ENCODE assay signal across 28 cellular contexts in genomic region chr1:212531267-212531666, GRCh38.
"Had no signal": no experiment of that assay in that cellular context is flagged by ENCODE, and none has a peak within 500 bp of the region (broad histone marks: within the 10 kb centered on the region; RNA-seq: fewer than 3 reads in every experiment).

No MANE protein-coding gene starts in this region.

- H3K4me3 ChIP-seq: ascending aorta, breast epithelium had no signal

- ATAC-seq: activated CD8-positive, alpha-beta memory T cell treated with anti-CD3 and anti-CD28 coated beads, Interleukin-2, amount 10 ng/mL, durations not matched to agents 7 days and 5 days; activated CD8-positive, alpha-beta T cell treated with anti-CD3 and anti-CD28 coated beads, Interleukin-2, amount 10 ng/mL, durations not matched to agents 7 days and 5 days; activated naive CD8-positive, alpha-beta T cell treated with anti-CD3 and anti-CD28 coated beads, Interleukin-2, amount 50 U/mL, for 24 hours had no signal

- H3K9me3 ChIP-seq: ascending aorta, breast epithelium had no signal

- H3K4me1 ChIP-seq: ascending aorta, breast epithelium had no signal

- DNase-seq: activated B cell treated with CpG ODN at 0.5 μM for 24 hours; activated CD4-positive, alpha-beta memory T cell treated with anti-CD3 and anti-CD28 coated beads, Interleukin-2, amount 10 ng/mL, durations not matched to agents 7 days and 5 days; activated CD4-positive, alpha-beta T cell treated with anti-CD3 and anti-CD28 coated beads for 48 hours; activated CD4-positive, alpha-beta T cell treated with anti-CD3 and anti-CD28 coated beads, Interleukin-2, amount 10 ng/mL, durations not matched to agents 7 days and 5 days; activated CD4-positive, alpha-beta T cell treated with anti-CD3 and anti-CD28 coated beads, Interleukin-2, amount 50 U/mL, for 48 hours; activated CD4-positive, CD25-positive, alpha-beta regulatory T cell treated with anti-CD3 and anti-CD28 coated beads, Interleukin-2, amount 50 U/mL, for 72 hours; activated CD8-positive, alpha-beta memory T cell treated with anti-CD3 and anti-CD28 coated beads for 24 hours; activated CD8-positive, alpha-beta memory T cell treated with anti-CD3 and anti-CD28 coated beads, Interleukin-2, amount 10 ng/mL, durations not matched to agents 7 days and 5 days; activated CD8-positive, alpha-beta memory T cell treated with anti-CD3 and anti-CD28 coated beads, Interleukin-2, amount 50 U/mL, for 48 hours; activated CD8-positive, alpha-beta T cell treated with anti-CD3 and anti-CD28 coated beads, Interleukin-2, amount 10 ng/mL, durations not matched to agents 7 days and 5 days; activated effector memory CD4-positive, alpha-beta T cell treated with Interleukin-2 at 50 U/mL for 16 hours; activated gamma-delta T cell; activated naive CD4-positive, alpha-beta T cell treated with anti-CD3 and anti-CD28 coated beads, Interleukin-2, amount 10 ng/mL, durations not matched to agents 7 days and 5 days; activated naive CD4-positive, alpha-beta T cell treated with Interleukin-2 at 50 U/mL for 16 hours; activated naive CD8-positive, alpha-beta T cell treated with anti-CD3 and anti-CD28 coated beads, Interleukin-2, amount 10 ng/mL, durations not matched to agents 7 days and 5 days; activated naive CD8-positive, alpha-beta T cell treated with anti-CD3 and anti-CD28 coated beads, Interleukin-2, amount 50 U/mL, for 24 hours; activated T-cell treated with anti-CD3 and anti-CD28 coated beads, Interleukin-2, amount 50 U/mL, for 24 hours; activated T-cell treated with anti-CD3 and anti-CD28 coated beads, Interleukin-2, amount 50 U/mL, for 48 hours; amygdala; anterior cingulate cortex; brain microvascular endothelial cell; central memory CD4-positive, alpha-beta T cell; T-helper 1 cell; T-helper 2 cell; T-helper 9 cell had no signal

- H3K36me3 ChIP-seq: ascending aorta, brain microvascular endothelial cell, breast epithelium had no signal

- H3K27ac ChIP-seq: ascending aorta, brain microvascular endothelial cell, VCaP had no signal

- H3K27me3 ChIP-seq: ascending aorta, breast epithelium had no signal
